ENCODE assay signal across 18 cellular contexts in genomic region chr15:75861750-75862402, GRCh38.
"Had no signal": no experiment of that assay in that cellular context is flagged by ENCODE, and none has a peak within 500 bp of the region (broad histone marks: within the 10 kb centered on the region; RNA-seq: fewer than 3 reads in every experiment).

No MANE protein-coding gene starts in this region.

- H3K27me3 ChIP-seq: ascending aorta, cardiac muscle cell had no signal

- H3K9me3 ChIP-seq: ascending aorta, lower lobe of right lung had no signal

- H3K27ac ChIP-seq: ascending aorta, cardiac muscle cell, lower lobe of right lung had no signal

- DNase-seq: activated CD4-positive, alpha-beta T cell treated with anti-CD3 and anti-CD28 coated beads, Interleukin-2, amount 10 ng/mL, durations not matched to agents 24 days and 14 days; activated CD8-positive, alpha-beta T cell treated with anti-CD3 and anti-CD28 coated beads for 36 hours; activated naive CD4-positive, alpha-beta T cell treated with anti-CD3 and anti-CD28 coated beads, Interleukin-2, amount 10 ng/mL, durations not matched to agents 7 days and 5 days; activated naive CD8-positive, alpha-beta T cell treated with anti-CD3 and anti-CD28 coated beads, Interleukin-2, amount 50 U/mL, for 24 hours; activated T-cell treated with anti-CD3 and anti-CD28 coated beads, Interleukin-2, amount 50 U/mL, for 24 hours; effector memory CD8-positive, alpha-beta T cell; foreskin fibroblast; hippocampal formation; lower lobe of right lung; occipital lobe; posterior cingulate gyrus; retina; stimulated activated CD8-positive, alpha-beta memory T cell treated with anti-CD3 and anti-CD28 coated beads, Interleukin-4, amount 100 ng/mL, for 48 hours; stimulated activated naive CD4-positive, alpha-beta T cell; T-helper 1 cell; T1000 had no signal

- ATAC-seq: activated CD8-positive, alpha-beta T cell treated with anti-CD3 and anti-CD28 coated beads for 36 hours; activated naive CD8-positive, alpha-beta T cell treated with anti-CD3 and anti-CD28 coated beads, Interleukin-2, amount 50 U/mL, for 24 hours; effector memory CD8-positive, alpha-beta T cell; lower lobe of right lung had no signal

- H3K4me3 ChIP-seq: ascending aorta, cardiac muscle cell, lower lobe of right lung had no signal
